8 cellular contexts compared by ENCODE assay signal in genomic region chr15:73950479-73951043, GRCh38. TPM values are rescaled to one million over a fixed set of nuclear protein-coding genes. Genes with fewer than 3 reads are reported as not detected.
DNase-seq lines count a peak whose midpoint lies in the region; ATAC-seq and TF ChIP-seq lines count a peak whose summit lies in the region.

No MANE protein-coding gene starts in this region.

- ATAC-seq in activated naive CD8-positive, alpha-beta T cell treated with anti-CD3 and anti-CD28 coated beads, Interleukin-2, amount 10 ng/mL, durations not matched to agents 7 days and 5 days (ENCODE audit: low read depth) = no peak
- no peak for ATAC-seq in naive thymus-derived CD4-positive, alpha-beta T cell
- ATAC-seq in upper lobe of right lung (no peak), GM21825 (IDR thresholded peaks at IDR 0.05; ENCODE audit: unreplicated experiment) (no peak), HG02884 (IDR thresholded peaks at IDR 0.05; ENCODE audit: unreplicated experiment) (no peak)

- CTCF ChIA-PET in naive thymus-derived CD4-positive, alpha-beta T cell (lab: Charles Lee) = interaction anchor here (0.5 to 4.1 kb wide), 16 partner anchors 8 to 375 kb away, joined by 3 to 68 read pairs (median 5); partner anchors contain the start of gene PML

- DNase-seq in activated naive CD8-positive, alpha-beta T cell treated with anti-CD3 and anti-CD28 coated beads, Interleukin-2, amount 10 ng/mL, durations not matched to agents 7 days and 5 days = no peak
- DNase-seq in activated naive CD8-positive, alpha-beta T cell treated with anti-CD3 and anti-CD28 coated beads for 36 hours = no peak
- DNase-seq in chondrocyte (ENCODE audit: low spot score) (peak; percentile 51), upper lobe of right lung (peak; percentile 46), NCI-H187 (lab: John Stamatoyannopoulos, UW) (no peak)
- DNase-seq in naive thymus-derived CD4-positive, alpha-beta T cell = peak in 1 of 9 donors; percentile 23

- TF ChIP-seq CTCF in chondrocyte (IDR thresholded peaks at IDR 0.05) (no peak), upper lobe of right lung (IDR thresholded peaks at IDR 0.05) (no peak)

- no peaks in the 10 kb centered on the region for H3K27me3 ChIP-seq in naive thymus-derived CD4-positive, alpha-beta T cell (ENCODE audit: control insufficient read depth in 2 of 2, insufficient read depth in 2 of 2, low read length in 2 of 2)
- H3K27me3 ChIP-seq in upper lobe of right lung = no peaks in the 10 kb centered on the region

- H3K4me1 Mint-ChIP-seq in activated naive CD8-positive, alpha-beta T cell treated with anti-CD3 and anti-CD28 coated beads, Interleukin-2, amount 10 ng/mL, durations not matched to agents 7 days and 5 days = peaks cover 12% of the 10 kb centered on the region
- H3K4me1 Mint-ChIP-seq in activated naive CD8-positive, alpha-beta T cell treated with anti-CD3 and anti-CD28 coated beads for 36 hours = peaks cover 3% of the 10 kb centered on the region
- H3K4me1 Mint-ChIP-seq in chondrocyte (ENCODE audit: low read depth) = peaks cover 60% of the 10 kb centered on the region
- peaks cover 4 to 9% (median 7%) of the 10 kb centered on the region in 7 donors for H3K4me1 Mint-ChIP-seq in naive thymus-derived CD4-positive, alpha-beta T cell

- peaks cover 0 to 6% of the 10 kb centered on the region in 2 donors for H3K4me1 ChIP-seq in naive thymus-derived CD4-positive, alpha-beta T cell (ENCODE audit: control insufficient read depth in 2 of 2, insufficient read depth in 2 of 2, low read length in 2 of 2)
- peaks cover 9% of the 10 kb centered on the region for H3K4me1 ChIP-seq in upper lobe of right lung

- POLR2A ChIA-PET in activated naive CD8-positive, alpha-beta T cell treated with anti-CD3 and anti-CD28 coated beads, Interleukin-2, amount 10 ng/mL, durations not matched to agents 7 days and 5 days (lab: Charles Lee) = interaction anchor here (0.6 to 4.1 kb wide), 10 partner anchors 9 to 1834 kb away, joined by 3 to 38 read pairs (median 4); no protein-coding TSS in a partner anchor
- POLR2A ChIA-PET in naive thymus-derived CD4-positive, alpha-beta T cell (lab: Charles Lee) = interaction anchor here (0.6 to 3.4 kb wide), 3 partner anchors 9 to 496 kb away, joined by 3 to 25 read pairs (median 4); no protein-coding TSS in a partner anchor

- no peak overlapping the region for H3K4me3 Mint-ChIP-seq in activated naive CD8-positive, alpha-beta T cell treated with anti-CD3 and anti-CD28 coated beads, Interleukin-2, amount 10 ng/mL, durations not matched to agents 7 days and 5 days
- no peak overlapping the region for H3K4me3 Mint-ChIP-seq in activated naive CD8-positive, alpha-beta T cell treated with anti-CD3 and anti-CD28 coated beads for 36 hours
- H3K4me3 Mint-ChIP-seq in chondrocyte (ENCODE audit: unreplicated experiment) = no peak overlapping the region
- no peak overlapping the region for H3K4me3 Mint-ChIP-seq in naive thymus-derived CD4-positive, alpha-beta T cell

- no peaks in the 10 kb centered on the region for H3K9me3 ChIP-seq in naive thymus-derived CD4-positive, alpha-beta T cell (ENCODE audit: control insufficient read depth in 2 of 3, low read length in 3 of 3)
- no peaks in the 10 kb centered on the region for H3K9me3 ChIP-seq in upper lobe of right lung

- no peak overlapping the region for H3K27ac ChIP-seq in naive thymus-derived CD4-positive, alpha-beta T cell (ENCODE audit: low read depth, low read length)
- H3K27ac ChIP-seq in upper lobe of right lung = peak overlapping the region; percentile 49

- no peaks in the 10 kb centered on the region for H3K9me3 Mint-ChIP-seq in activated naive CD8-positive, alpha-beta T cell treated with anti-CD3 and anti-CD28 coated beads, Interleukin-2, amount 10 ng/mL, durations not matched to agents 7 days and 5 days
- no peaks in the 10 kb centered on the region for H3K9me3 Mint-ChIP-seq in activated naive CD8-positive, alpha-beta T cell treated with anti-CD3 and anti-CD28 coated beads for 36 hours
- no peaks in the 10 kb centered on the region for H3K9me3 Mint-ChIP-seq in chondrocyte (ENCODE audit: low read depth)
- no peaks in the 10 kb centered on the region for H3K9me3 Mint-ChIP-seq in naive thymus-derived CD4-positive, alpha-beta T cell

- peaks cover 1% of the 10 kb centered on the region for H3K36me3 Mint-ChIP-seq in activated naive CD8-positive, alpha-beta T cell treated with anti-CD3 and anti-CD28 coated beads, Interleukin-2, amount 10 ng/mL, durations not matched to agents 7 days and 5 days
- H3K36me3 Mint-ChIP-seq in activated naive CD8-positive, alpha-beta T cell treated with anti-CD3 and anti-CD28 coated beads for 36 hours = no peaks in the 10 kb centered on the region
- peaks cover 36% of the 10 kb centered on the region for H3K36me3 Mint-ChIP-seq in chondrocyte (ENCODE audit: low read depth)
- H3K36me3 Mint-ChIP-seq in naive thymus-derived CD4-positive, alpha-beta T cell = no peaks in the 10 kb centered on the region

- intact Hi-C loops in naive thymus-derived CD4-positive, alpha-beta T cell (cut with micrococcal nuclease) = loop anchor here (1.0 kb wide), 5 partner anchors 9 to 372 kb away; no protein-coding TSS in a partner anchor
- intact Hi-C loops in upper lobe of right lung (cut with DNase I) = no loop called here

- H3K4me3 ChIP-seq in naive thymus-derived CD4-positive, alpha-beta T cell (ENCODE audit: low read length) = no peak overlapping the region
- no peak overlapping the region for H3K4me3 ChIP-seq in upper lobe of right lung

- H3K27me3 Mint-ChIP-seq in activated naive CD8-positive, alpha-beta T cell treated with anti-CD3 and anti-CD28 coated beads, Interleukin-2, amount 10 ng/mL, durations not matched to agents 7 days and 5 days = peaks cover 3% of the 10 kb centered on the region
- no peaks in the 10 kb centered on the region for H3K27me3 Mint-ChIP-seq in activated naive CD8-positive, alpha-beta T cell treated with anti-CD3 and anti-CD28 coated beads for 36 hours
- H3K27me3 Mint-ChIP-seq in chondrocyte (ENCODE audit: low read depth) = no peaks in the 10 kb centered on the region
- peaks cover 0 to 5% (median 0%) of the 10 kb centered on the region in 5 donors for H3K27me3 Mint-ChIP-seq in naive thymus-derived CD4-positive, alpha-beta T cell

- no peaks in the 10 kb centered on the region for H3K36me3 ChIP-seq in naive thymus-derived CD4-positive, alpha-beta T cell (ENCODE audit: control insufficient read depth in 2 of 3, insufficient read depth in 3 of 3, low read length in 3 of 3)
- no peaks in the 10 kb centered on the region for H3K36me3 ChIP-seq in upper lobe of right lung

- peak overlapping the region; percentile 35 for H3K27ac Mint-ChIP-seq in activated naive CD8-positive, alpha-beta T cell treated with anti-CD3 and anti-CD28 coated beads, Interleukin-2, amount 10 ng/mL, durations not matched to agents 7 days and 5 days
- no peak overlapping the region for H3K27ac Mint-ChIP-seq in activated naive CD8-positive, alpha-beta T cell treated with anti-CD3 and anti-CD28 coated beads for 36 hours
- H3K27ac Mint-ChIP-seq in chondrocyte (ENCODE audit: unreplicated experiment) = peak overlapping the region; percentile 99
- H3K27ac Mint-ChIP-seq in naive thymus-derived CD4-positive, alpha-beta T cell = peak overlapping the region in 5 of 9 donors; percentile 4 to 83 (median 36)

RNA-seq across cellular contexts. Expression of gene LOXL1, which starts 24.3 kb away (rescaled TPM):
- total RNA-seq in activated naive CD8-positive, alpha-beta T cell treated with anti-CD3 and anti-CD28 coated beads, Interleukin-2, amount 10 ng/mL, durations not matched to agents 7 days and 5 days = 10 to 100 TPM in 1 of 2 experiments, 1 to 10 TPM in 1; 8.8 to 10.5 TPM
- total RNA-seq in activated naive CD8-positive, alpha-beta T cell treated with anti-CD3 and anti-CD28 coated beads for 36 hours = 1 to 10 TPM; 2.1 to 2.4 TPM
- total RNA-seq in chondrocyte (428 to 446 TPM (median 444 TPM) in 3 replicates), upper lobe of right lung (11.1 TPM)
- 1 to 10 TPM in 3 of 5 experiments, under 1 TPM in 2; 0.49 to 2.2 (median 1.0) TPM for total RNA-seq in naive thymus-derived CD4-positive, alpha-beta T cell
- polyA plus RNA-seq in naive thymus-derived CD4-positive, alpha-beta T cell = 1 to 10 TPM; 1.3 to 2.3 TPM

RNA-seq across cellular contexts. Expression of gene STOML1, which starts 41.5 kb away (rescaled TPM):
- total RNA-seq in activated naive CD8-positive, alpha-beta T cell treated with anti-CD3 and anti-CD28 coated beads, Interleukin-2, amount 10 ng/mL, durations not matched to agents 7 days and 5 days = 1 to 10 TPM; 9.4 to 9.5 TPM
- total RNA-seq in activated naive CD8-positive, alpha-beta T cell treated with anti-CD3 and anti-CD28 coated beads for 36 hours = 10 to 100 TPM in 1 of 2 experiments, 1 to 10 TPM in 1; 8.3 to 10.6 TPM
- total RNA-seq in chondrocyte (18.0 to 26.4 TPM (median 18.9 TPM) in 3 replicates), upper lobe of right lung (23.4 TPM)
- total RNA-seq in naive thymus-derived CD4-positive, alpha-beta T cell = 10 to 100 TPM in 3 of 5 experiments, 1 to 10 TPM in 2; 7.5 to 14.5 (median 12.3) TPM
- 10 to 100 TPM; 18.7 to 21.3 TPM for polyA plus RNA-seq in naive thymus-derived CD4-positive, alpha-beta T cell

RNA-seq across cellular contexts. Expression of gene PML, which starts 44.0 kb away (rescaled TPM):
- total RNA-seq in activated naive CD8-positive, alpha-beta T cell treated with anti-CD3 and anti-CD28 coated beads, Interleukin-2, amount 10 ng/mL, durations not matched to agents 7 days and 5 days = 100 to 1,000 TPM; 118 to 120 TPM
- total RNA-seq in activated naive CD8-positive, alpha-beta T cell treated with anti-CD3 and anti-CD28 coated beads for 36 hours = 10 to 100 TPM; 53.4 to 54.3 TPM
- total RNA-seq in chondrocyte (38.8 to 44.3 TPM (median 40.0 TPM) in 3 replicates), upper lobe of right lung (82.9 TPM)
- 100 to 1,000 TPM in 1 of 5 experiments, 10 to 100 TPM in 4; 42.1 to 113 (median 64.8) TPM for total RNA-seq in naive thymus-derived CD4-positive, alpha-beta T cell
- 10 to 100 TPM; 18.1 to 34.3 TPM for polyA plus RNA-seq in naive thymus-derived CD4-positive, alpha-beta T cell

Comparison
In these comparisons a context has a peak if more than half of its experiments do, and no peak if none do; other contexts are left out.
1. DNase-seq: peak in chondrocyte (single experiment) and upper lobe of right lung (single experiment); none in activated naive CD8-positive, alpha-beta T cell treated with anti-CD3 and anti-CD28 coated beads, Interleukin-2, amount 10 ng/mL, durations not matched to agents 7 days and 5 days (single experiment), activated naive CD8-positive, alpha-beta T cell treated with anti-CD3 and anti-CD28 coated beads for 36 hours (single experiment) and NCI-H187 (0 of 2).
2. RNA of gene LOXL1, which starts 24.3 kb away (total RNA-seq): 428 to 446 TPM in chondrocyte; 11.1 TPM in upper lobe of right lung (single experiment), 8.8 to 10.5 TPM in activated naive CD8-positive, alpha-beta T cell treated with anti-CD3 and anti-CD28 coated beads, Interleukin-2, amount 10 ng/mL, durations not matched to agents 7 days and 5 days, 2.1 to 2.4 TPM in activated naive CD8-positive, alpha-beta T cell treated with anti-CD3 and anti-CD28 coated beads for 36 hours and 0.49 to 2.2 TPM in naive thymus-derived CD4-positive, alpha-beta T cell; every median in the first group is over 10 times any median in the second.